ENCODE assay signal across 9 cellular contexts in genomic region chr16:67245189-67245585, GRCh38. TPM values are rescaled to one million over a fixed set of nuclear protein-coding genes. Genes with fewer than 3 reads are reported as not detected.
DNase-seq lines count a peak whose midpoint lies in the region; ATAC-seq and TF ChIP-seq lines count a peak whose summit lies in the region.
"Had no signal": no experiment of that assay in that cellular context is flagged by ENCODE, and none has a peak within 500 bp of the region (broad histone marks: within the 10 kb centered on the region; RNA-seq: fewer than 3 reads in every experiment).

No MANE protein-coding gene starts in this region.

- H3K27me3 ChIP-seq in SK-N-SH (ENCODE audit: insufficient read depth) (no peaks in the 10 kb centered on the region), iPS-18a (ENCODE audit: control insufficient read depth, insufficient read depth, low read length) (peaks cover 21% of the 10 kb centered on the region)

- peaks cover 6% of the 10 kb centered on the region for H3K36me3 Mint-ChIP-seq in activated T-helper 2 cell treated with anti-CD3 and anti-CD28 coated beads, Interferon-gamma antibody, Interleukin-2, Interleukin-4, amounts not matched to agents 10 μg/mL and 5 μg/mL and 100 μg/mL, durations not matched to agents 14 hours and 24 hours and 36 hours (ENCODE audit: low read depth)

- peak overlapping the region; percentile 97 for H3K27ac Mint-ChIP-seq in activated T-helper 2 cell treated with anti-CD3 and anti-CD28 coated beads, Interferon-gamma antibody, Interleukin-2, Interleukin-4, amounts not matched to agents 10 μg/mL and 5 μg/mL and 100 μg/mL, durations not matched to agents 14 hours and 24 hours and 36 hours
- H3K27ac Mint-ChIP-seq in stimulated activated naive CD8-positive, alpha-beta T cell treated with anti-CD3 and anti-CD28 coated beads, Interleukin-15, amount 100 ng/mL, for 72 hours, result peak overlapping the region; percentile 92 to 95

- WGBS in SK-N-SH (ENCODE audit: low lambda C conversion rate), result 87% methylated on average over 4 of the region's 4 CpGs

- peaks cover 55% of the 10 kb centered on the region for H3K79me2 ChIP-seq in SK-N-SH (ENCODE audit: insufficient read depth)

- H3K4me3 ChIP-seq in SK-N-SH (ENCODE audit: low read depth in 2 of 2, low read length in 1 of 2) (peak overlapping the region in 1 of 2 experiments; percentile 92; a peak in 2 of 4 replicates), iPS-18a (ENCODE audit: low read length) (peak overlapping the region; percentile 76)

- TF ChIP-seq CTCF in SK-N-SH (IDR thresholded peaks at IDR 0.05), result no peak

- intact Hi-C loops in activated T-helper 2 cell treated with anti-CD3 and anti-CD28 coated beads, Interferon-gamma antibody, Interleukin-2, Interleukin-4, amounts not matched to agents 10 μg/mL and 5 μg/mL and 100 μg/mL, durations not matched to agents 14 hours and 24 hours and 36 hours (cut with micrococcal nuclease), result loop anchor here (2.0 to 10.0 kb wide), 5 partner anchors 63 to 600 kb away; partner anchors contain the start of genes AGRP, ATP6V0D1, CENPT and CES4A

- POLR2A ChIA-PET in SK-N-SH (lab: Yijun Ruan, JAX), result interaction anchor here (4.0 kb wide), 1 partner anchor 19 kb away, joined by 14 read pairs; the partner anchor contains the start of gene TMEM208

- no peaks in the 10 kb centered on the region for H4K20me1 ChIP-seq in SK-N-SH (ENCODE audit: insufficient read depth)

- DNase-seq in SK-N-SH (no peak), DMS114 treated with DMSO at 0.1 percent for 48 hours (lab: John Stamatoyannopoulos, UW; ENCODE audit: unreplicated experiment) (no peak), G401 (ENCODE audit: low spot score) (no peak)
- DNase-seq in activated T-helper 2 cell treated with anti-CD3 and anti-CD28 coated beads, Interferon-gamma antibody, Interleukin-2, Interleukin-4, amounts not matched to agents 10 μg/mL and 5 μg/mL and 100 μg/mL, durations not matched to agents 14 hours and 24 hours and 36 hours (ENCODE audit: low spot score), result no peak
- peak in 1 of 2 donors; percentile 23 for DNase-seq in stimulated activated naive CD8-positive, alpha-beta T cell treated with anti-CD3 and anti-CD28 coated beads, Interleukin-15, amount 100 ng/mL, for 72 hours
- no peak for DNase-seq in stimulated activated CD4-positive, alpha-beta T cell treated with anti-CD3 and anti-CD28 coated beads, Interleukin-12 subunit alpha, Interleukin-12 subunit beta, amount 100 ng/mL, for 4 hours
- DNase-seq: 8988T had no signal

- TF ChIP-seq RAD21 in SK-N-SH (IDR thresholded peaks at IDR 0.05; ENCODE audit: low read length), result no peak

- peaks cover 47% of the 10 kb centered on the region for H3F3A ChIP-seq in SK-N-SH (replicated peaks; ENCODE audit: insufficient read depth)

- no peaks in the 10 kb centered on the region for H3K9me3 ChIP-seq in SK-N-SH
- H3K9me3 ChIP-seq in iPS-18a (ENCODE audit: control insufficient read depth, low read depth, low read length), result no peaks in the 10 kb centered on the region

- H3K9me2 ChIP-seq in SK-N-SH, result no peaks in the 10 kb centered on the region

- H3K4me1 ChIP-seq in SK-N-SH (ENCODE audit: control insufficient read depth in 1 of 2, insufficient read depth in 2 of 2, low read depth in 1 of 2, low read length in 1 of 2) (peaks cover 52 to 64% of the 10 kb centered on the region in 2 experiments), iPS-18a (ENCODE audit: control insufficient read depth, low read depth, low read length) (peaks cover 31% of the 10 kb centered on the region)

- CTCF ChIA-PET in SK-N-SH (lab: Yijun Ruan, JAX), result interaction anchor here (1.1 to 4.5 kb wide), 4 partner anchors 33 to 291 kb away, joined by 3 to 21 read pairs (median 4); partner anchors contain the start of gene PLEKHG4

- no peak overlapping the region for H2AFZ ChIP-seq in SK-N-SH (ENCODE audit: low read depth)

- H3K4me3 Mint-ChIP-seq in activated T-helper 2 cell treated with anti-CD3 and anti-CD28 coated beads, Interferon-gamma antibody, Interleukin-2, Interleukin-4, amounts not matched to agents 10 μg/mL and 5 μg/mL and 100 μg/mL, durations not matched to agents 14 hours and 24 hours and 36 hours (ENCODE audit: low read depth), result peak overlapping the region; percentile 82
- peak overlapping the region; percentile 90 to 97 for H3K4me3 Mint-ChIP-seq in stimulated activated naive CD8-positive, alpha-beta T cell treated with anti-CD3 and anti-CD28 coated beads, Interleukin-15, amount 100 ng/mL, for 72 hours

- no peaks in the 10 kb centered on the region for H3K9me3 Mint-ChIP-seq in activated T-helper 2 cell treated with anti-CD3 and anti-CD28 coated beads, Interferon-gamma antibody, Interleukin-2, Interleukin-4, amounts not matched to agents 10 μg/mL and 5 μg/mL and 100 μg/mL, durations not matched to agents 14 hours and 24 hours and 36 hours
- no peaks in the 10 kb centered on the region for H3K9me3 Mint-ChIP-seq in stimulated activated naive CD8-positive, alpha-beta T cell treated with anti-CD3 and anti-CD28 coated beads, Interleukin-15, amount 100 ng/mL, for 72 hours

- peak overlapping the region; percentile 98 for H3K4me2 ChIP-seq in SK-N-SH

- in situ Hi-C loops in G401 (cut with HindIII; ENCODE audit: low sequenced_read_pairs), result no loop called here

- H3K36me3 ChIP-seq in SK-N-SH (replicated peaks in 1 of 2; ENCODE audit: control insufficient read depth in 1 of 2, insufficient read depth in 2 of 2, low read length in 1 of 2) (peaks cover 0 to 5% of the 10 kb centered on the region in 2 experiments), iPS-18a (ENCODE audit: control insufficient read depth, low read depth, low read length) (no peaks in the 10 kb centered on the region)

- peaks cover 10% of the 10 kb centered on the region for H3K27me3 Mint-ChIP-seq in activated T-helper 2 cell treated with anti-CD3 and anti-CD28 coated beads, Interferon-gamma antibody, Interleukin-2, Interleukin-4, amounts not matched to agents 10 μg/mL and 5 μg/mL and 100 μg/mL, durations not matched to agents 14 hours and 24 hours and 36 hours (ENCODE audit: low read depth)
- peaks cover 9% of the 10 kb centered on the region for H3K27me3 Mint-ChIP-seq in stimulated activated naive CD8-positive, alpha-beta T cell treated with anti-CD3 and anti-CD28 coated beads, Interleukin-15, amount 100 ng/mL, for 72 hours

- peaks cover 50% of the 10 kb centered on the region for H3K4me1 Mint-ChIP-seq in activated T-helper 2 cell treated with anti-CD3 and anti-CD28 coated beads, Interferon-gamma antibody, Interleukin-2, Interleukin-4, amounts not matched to agents 10 μg/mL and 5 μg/mL and 100 μg/mL, durations not matched to agents 14 hours and 24 hours and 36 hours (ENCODE audit: low read depth)
- H3K4me1 Mint-ChIP-seq in stimulated activated naive CD8-positive, alpha-beta T cell treated with anti-CD3 and anti-CD28 coated beads, Interleukin-15, amount 100 ng/mL, for 72 hours, result peaks cover 72% of the 10 kb centered on the region

- no peak for TF ChIP-seq EP300 in SK-N-SH (IDR thresholded peaks at IDR 0.05; ENCODE audit: borderline replicate concordance in 1 of 2, low read depth in 1 of 2, low read length in 1 of 2)

- peak overlapping the region; percentile 88; the same call in 1 of the 2 replicates for H3K9ac ChIP-seq in SK-N-SH
- peak overlapping the region; percentile 62 for H3K9ac ChIP-seq in iPS-18a (ENCODE audit: low read length)

- H3K27ac ChIP-seq in SK-N-SH (ENCODE audit: low read depth in 2 of 2, low read length in 1 of 2), result peak overlapping the region; percentile 61 to 96
- no peak overlapping the region for H3K27ac ChIP-seq in iPS-18a (ENCODE audit: low read length)

- no peak for ATAC-seq in SK-N-SH treated with all-trans-retinoic acid at 6 μM for 48 hours
- no peak for ATAC-seq in stimulated activated naive CD8-positive, alpha-beta T cell treated with anti-CD3 and anti-CD28 coated beads, Interleukin-15, amount 100 ng/mL, for 72 hours

TF ChIP-seq in SK-N-SH, 30 proteins besides CTCF, POLR2A, EP300 and RAD21 (continues in another document):
- no peak for TF ChIP-seq YY1 (IDR thresholded peaks at IDR 0.05; ENCODE audit: low read depth)

RNA-seq across cellular contexts. Expression of gene FHOD1, which starts 2.1 kb away (rescaled TPM):
- polyA plus RNA-seq in SK-N-SH (2012; rRNA removed), result 53.2 and 70.9 TPM in 2 replicates
- 17.6 and 25.5 TPM in 2 replicates for polyA plus RNA-seq in SK-N-SH (2012; cell fraction: cytosol; rRNA removed)
- polyA plus RNA-seq in SK-N-SH (2012; cell fraction: nucleus; rRNA removed), result 343 and 475 TPM in 2 replicates
- 134 and 141 TPM in 2 replicates for total RNA-seq in activated T-helper 2 cell treated with anti-CD3 and anti-CD28 coated beads, Interferon-gamma antibody, Interleukin-2, Interleukin-4, amounts not matched to agents 10 μg/mL and 5 μg/mL and 100 μg/mL, durations not matched to agents 14 hours and 24 hours and 36 hours
- 19.2 and 23.6 TPM in 2 replicates for total RNA-seq in G401 (2014; rRNA removed; shearing (Covaris generic))

RNA-seq across cellular contexts. Expression of gene SLC9A5, which starts 3.6 kb away (rescaled TPM):
- 4.1 and 5.8 TPM in 2 replicates for polyA plus RNA-seq in SK-N-SH (2012; rRNA removed)
- polyA plus RNA-seq in SK-N-SH (2012; cell fraction: cytosol; rRNA removed), result 1.5 and 1.6 TPM in 2 replicates
- 29.9 and 31.6 TPM in 2 replicates for polyA plus RNA-seq in SK-N-SH (2012; cell fraction: nucleus; rRNA removed)
- total RNA-seq in activated T-helper 2 cell treated with anti-CD3 and anti-CD28 coated beads, Interferon-gamma antibody, Interleukin-2, Interleukin-4, amounts not matched to agents 10 μg/mL and 5 μg/mL and 100 μg/mL, durations not matched to agents 14 hours and 24 hours and 36 hours, result 5.1 and 6.4 TPM in 2 replicates
- total RNA-seq in G401 (2014; rRNA removed; shearing (Covaris generic)), result 1.0 and 4.8 TPM in 2 replicates

RNA-seq across cellular contexts. Expression of gene TMEM208, which starts 18.3 kb away (rescaled TPM):
- 98.2 and 130 TPM in 2 replicates for polyA plus RNA-seq in SK-N-SH (2012; rRNA removed)
- polyA plus RNA-seq in SK-N-SH (2012; cell fraction: cytosol; rRNA removed), result 85.0 and 109 TPM in 2 replicates
- 101 TPM in 2 replicates for polyA plus RNA-seq in SK-N-SH (2012; cell fraction: nucleus; rRNA removed)
- total RNA-seq in activated T-helper 2 cell treated with anti-CD3 and anti-CD28 coated beads, Interferon-gamma antibody, Interleukin-2, Interleukin-4, amounts not matched to agents 10 μg/mL and 5 μg/mL and 100 μg/mL, durations not matched to agents 14 hours and 24 hours and 36 hours, result 53.8 and 55.4 TPM in 2 replicates
- total RNA-seq in G401 (2014; rRNA removed; shearing (Covaris generic)), result 64.4 and 90.0 TPM in 2 replicates

RNA-seq across cellular contexts. Expression of gene PLEKHG4, which starts 34.1 kb away (rescaled TPM):
- 65.5 and 87.0 TPM in 2 replicates for polyA plus RNA-seq in SK-N-SH (2012; rRNA removed)
- polyA plus RNA-seq in SK-N-SH (2012; cell fraction: cytosol; rRNA removed), result 13.2 and 22.7 TPM in 2 replicates
- 417 and 427 TPM in 2 replicates for polyA plus RNA-seq in SK-N-SH (2012; cell fraction: nucleus; rRNA removed)
- 30.4 and 33.4 TPM in 2 replicates for total RNA-seq in activated T-helper 2 cell treated with anti-CD3 and anti-CD28 coated beads, Interferon-gamma antibody, Interleukin-2, Interleukin-4, amounts not matched to agents 10 μg/mL and 5 μg/mL and 100 μg/mL, durations not matched to agents 14 hours and 24 hours and 36 hours
- total RNA-seq in G401 (2014; rRNA removed; shearing (Covaris generic)), result 15.7 and 27.0 TPM in 2 replicates

RNA-seq across cellular contexts. Expression of gene ELMO3, which starts 46.3 kb away (rescaled TPM):
- polyA plus RNA-seq in SK-N-SH (2012; rRNA removed), result 2.3 and 3.1 TPM in 2 replicates
- polyA plus RNA-seq in SK-N-SH (2012; cell fraction: cytosol; rRNA removed), result 0.58 and 0.90 TPM in 2 replicates
- 20.1 and 23.3 TPM in 2 replicates for polyA plus RNA-seq in SK-N-SH (2012; cell fraction: nucleus; rRNA removed)
- total RNA-seq in activated T-helper 2 cell treated with anti-CD3 and anti-CD28 coated beads, Interferon-gamma antibody, Interleukin-2, Interleukin-4, amounts not matched to agents 10 μg/mL and 5 μg/mL and 100 μg/mL, durations not matched to agents 14 hours and 24 hours and 36 hours, result 6.8 and 7.1 TPM in 2 replicates
- 0.61 and 1.0 TPM in 2 replicates for total RNA-seq in G401 (2014; rRNA removed; shearing (Covaris generic))
